In the genomic region with DNA sequence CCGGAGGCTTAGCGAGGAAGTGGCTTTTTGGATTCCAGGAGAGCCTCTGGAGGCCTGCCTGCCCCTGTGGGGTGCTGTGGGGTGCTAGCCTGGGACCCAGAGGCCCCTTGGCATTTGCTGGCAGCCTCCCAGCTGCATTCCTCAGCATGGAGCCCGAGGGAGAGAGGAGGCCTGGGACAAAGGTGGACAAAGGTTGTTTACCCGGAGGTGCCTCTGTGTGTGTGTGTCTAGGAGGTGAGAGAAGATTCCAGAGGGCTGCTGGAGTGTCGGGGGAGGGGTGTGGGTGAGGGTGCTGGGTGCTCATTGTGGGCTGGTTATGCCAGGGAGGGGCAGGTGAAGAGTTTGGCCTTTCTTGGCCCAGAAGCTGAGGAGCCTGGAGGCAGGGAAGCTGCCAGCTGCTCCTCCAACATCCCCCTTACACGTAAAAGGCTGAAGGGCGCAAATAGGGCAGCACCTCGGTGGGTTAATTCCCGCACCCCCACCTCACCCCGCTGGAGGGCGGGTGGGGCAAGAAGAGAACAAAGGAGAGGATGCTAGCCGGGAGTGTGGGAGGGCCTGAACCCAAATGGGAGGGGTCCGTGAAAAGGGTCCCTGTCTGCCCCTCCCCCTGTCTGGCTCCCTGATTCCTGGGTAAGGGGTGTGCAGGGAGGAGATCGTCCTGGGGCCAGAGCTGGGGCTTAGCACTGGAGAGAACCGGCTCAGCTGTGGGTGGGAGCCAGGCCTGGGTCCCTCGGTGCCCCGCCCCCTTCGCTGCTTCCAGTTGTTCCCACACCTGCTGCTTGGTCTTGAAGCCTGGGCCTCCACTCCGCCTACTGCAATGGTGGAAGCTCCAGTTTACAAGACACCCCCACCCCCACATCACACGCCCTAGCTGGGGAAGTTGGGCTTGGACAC, we compare ENCODE assay signal across 1 cellular context.
TF ChIP-seq lines count a peak whose summit lies in the region.

No MANE protein-coding gene starts in this region.

TF ChIP-seq in HepG2, 621 proteins besides CTCF, POLR2A, EP300 and RAD21 (continued from another document and continues in another):
- TF ChIP-seq, protein P1, sequence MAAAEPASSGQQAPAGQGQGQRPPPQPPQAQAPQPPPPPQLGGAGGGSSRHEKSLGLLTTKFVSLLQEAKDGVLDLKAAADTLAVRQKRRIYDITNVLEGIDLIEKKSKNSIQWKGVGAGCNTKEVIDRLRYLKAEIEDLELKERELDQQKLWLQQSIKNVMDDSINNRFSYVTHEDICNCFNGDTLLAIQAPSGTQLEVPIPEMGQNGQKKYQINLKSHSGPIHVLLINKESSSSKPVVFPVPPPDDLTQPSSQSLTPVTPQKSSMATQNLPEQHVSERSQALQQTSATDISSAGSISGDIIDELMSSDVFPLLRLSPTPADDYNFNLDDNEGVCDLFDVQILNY (CRISPR knock-in tag; conservative IDR thresholded peaks at IDR 0.05) = no peak
- TF ChIP-seq RAD51 (IDR thresholded peaks at IDR 0.05; ENCODE audit: borderline replicate concordance) (no peak), TAF1 (CRISPR knock-in tag; IDR thresholded peaks at IDR 0.05) (peak; percentile 37; the same call in 1 of the 2 replicates), JUN (CRISPR knock-in tag; IDR thresholded peaks at IDR 0.05) (no peak; the same call in 1 of the 2 replicates), FOXA1 (IDR thresholded peaks at IDR 0.05) (peak; percentile 67), FOXA1 (CRISPR knock-in tag; IDR thresholded peaks at IDR 0.05) (peak; percentile 95), ZNF562 (CRISPR knock-in tag; IDR thresholded peaks at IDR 0.05; ENCODE audit: borderline replicate concordance) (no peak), ISX (CRISPR knock-in tag; conservative IDR thresholded peaks at IDR 0.05) (no peak), ELF4 (CRISPR knock-in tag; IDR thresholded peaks at IDR 0.05; ENCODE audit: borderline replicate concordance) (no peak), NKX3-1 (CRISPR knock-in tag; IDR thresholded peaks at IDR 0.05) (no peak), MED1 (CRISPR knock-in tag; IDR thresholded peaks at IDR 0.05) (peak; percentile 89), ZNF713 (CRISPR knock-in tag; IDR thresholded peaks at IDR 0.05) (no peak), PAX8 (CRISPR knock-in tag; IDR thresholded peaks at IDR 0.05; ENCODE audit: borderline replicate concordance) (no peak), ATF7 (IDR thresholded peaks at IDR 0.05) (no peak), ATF7 (CRISPR knock-in tag; IDR thresholded peaks at IDR 0.05) (no peak), KDM5A (IDR thresholded peaks at IDR 0.05; ENCODE audit: borderline replicate concordance, low read length) (peak; percentile 47; the same call in 1 of the 2 replicates), KMT2B (CRISPR knock-in tag; IDR thresholded peaks at IDR 0.05) (peak; percentile 52; the same call in 1 of the 2 replicates), RARA (CRISPR knock-in tag; IDR thresholded peaks at IDR 0.05) (peak; percentile 84), ISL2 (CRISPR knock-in tag; IDR thresholded peaks at IDR 0.05) (0 out of 2 replicates have a peak, but pooled peaks have one; percentile 51), ZNF329 (CRISPR knock-in tag; IDR thresholded peaks at IDR 0.05; ENCODE audit: low read depth) (0 out of 2 replicates have a peak, but pooled peaks have one; percentile 45), ZNF782 (CRISPR knock-in tag; IDR thresholded peaks at IDR 0.05; ENCODE audit: borderline replicate concordance) (no peak; the same call in 1 of the 2 replicates), BCL6 (CRISPR knock-in tag; IDR thresholded peaks at IDR 0.05) (peak; percentile 64), MIER3 (CRISPR knock-in tag; IDR thresholded peaks at IDR 0.05; ENCODE audit: borderline replicate concordance) (peak; percentile 56; the same call in 1 of the 2 replicates), ZNF577 (CRISPR knock-in tag; IDR thresholded peaks at IDR 0.05; ENCODE audit: borderline replicate concordance, low read depth) (no peak), LCORL (IDR thresholded peaks at IDR 0.05) (no peak), LCORL (CRISPR knock-in tag; IDR thresholded peaks at IDR 0.05) (peak; percentile 99), MEIS2 (CRISPR knock-in tag; IDR thresholded peaks at IDR 0.05) (no peak), SMAD1 (CRISPR knock-in tag; IDR thresholded peaks at IDR 0.05; ENCODE audit: borderline replicate concordance, low read depth) (no peak; the same call in 1 of the 2 replicates), SMARCC2 (IDR thresholded peaks at IDR 0.05) (no peak), HDAC6 (IDR thresholded peaks at IDR 0.05; ENCODE audit: low read depth, low read length) (no peak), NFE2 (CRISPR knock-in tag; IDR thresholded peaks at IDR 0.05) (no peak), HOXA5 (CRISPR knock-in tag; IDR thresholded peaks at IDR 0.05) (no peak), SNAPC2 (CRISPR knock-in tag; IDR thresholded peaks at IDR 0.05) (peak; percentile 25; the same call in 1 of the 2 replicates), TBL1XR1 (IDR thresholded peaks at IDR 0.05; ENCODE audit: borderline replicate concordance, low read length, partially characterized antibody) (no peak), ZNF34 (CRISPR knock-in tag; IDR thresholded peaks at IDR 0.05; ENCODE audit: borderline replicate concordance) (no peak), PAF1 (CRISPR knock-in tag; IDR thresholded peaks at IDR 0.05) (no peak), ZNF550 (CRISPR knock-in tag; IDR thresholded peaks at IDR 0.05; ENCODE audit: borderline replicate concordance) (no peak), NFATC3 (CRISPR knock-in tag; IDR thresholded peaks at IDR 0.05) (no peak; the same call in none of the 2 replicates), MTF2 (CRISPR knock-in tag; IDR thresholded peaks at IDR 0.05; ENCODE audit: borderline replicate concordance) (0 out of 2 replicates have a peak, but pooled peaks have one; percentile 44), ATM (IDR thresholded peaks at IDR 0.05; ENCODE audit: borderline replicate concordance) (no peak), HOXA3 (CRISPR knock-in tag; IDR thresholded peaks at IDR 0.05) (peak; percentile 59), ARID2 (CRISPR knock-in tag; IDR thresholded peaks at IDR 0.05; ENCODE audit: borderline replicate concordance) (peak; percentile 88)
- TF ChIP-seq, protein P2, sequence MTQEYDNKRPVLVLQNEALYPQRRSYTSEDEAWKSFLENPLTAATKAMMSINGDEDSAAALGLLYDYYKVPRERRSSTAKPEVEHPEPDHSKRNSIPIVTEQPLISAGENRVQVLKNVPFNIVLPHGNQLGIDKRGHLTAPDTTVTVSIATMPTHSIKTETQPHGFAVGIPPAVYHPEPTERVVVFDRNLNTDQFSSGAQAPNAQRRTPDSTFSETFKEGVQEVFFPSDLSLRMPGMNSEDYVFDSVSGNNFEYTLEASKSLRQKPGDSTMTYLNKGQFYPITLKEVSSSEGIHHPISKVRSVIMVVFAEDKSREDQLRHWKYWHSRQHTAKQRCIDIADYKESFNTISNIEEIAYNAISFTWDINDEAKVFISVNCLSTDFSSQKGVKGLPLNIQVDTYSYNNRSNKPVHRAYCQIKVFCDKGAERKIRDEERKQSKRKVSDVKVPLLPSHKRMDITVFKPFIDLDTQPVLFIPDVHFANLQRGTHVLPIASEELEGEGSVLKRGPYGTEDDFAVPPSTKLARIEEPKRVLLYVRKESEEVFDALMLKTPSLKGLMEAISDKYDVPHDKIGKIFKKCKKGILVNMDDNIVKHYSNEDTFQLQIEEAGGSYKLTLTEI (CRISPR knock-in tag; conservative IDR thresholded peaks at IDR 0.05) = no peak
- TF ChIP-seq, protein P3, sequence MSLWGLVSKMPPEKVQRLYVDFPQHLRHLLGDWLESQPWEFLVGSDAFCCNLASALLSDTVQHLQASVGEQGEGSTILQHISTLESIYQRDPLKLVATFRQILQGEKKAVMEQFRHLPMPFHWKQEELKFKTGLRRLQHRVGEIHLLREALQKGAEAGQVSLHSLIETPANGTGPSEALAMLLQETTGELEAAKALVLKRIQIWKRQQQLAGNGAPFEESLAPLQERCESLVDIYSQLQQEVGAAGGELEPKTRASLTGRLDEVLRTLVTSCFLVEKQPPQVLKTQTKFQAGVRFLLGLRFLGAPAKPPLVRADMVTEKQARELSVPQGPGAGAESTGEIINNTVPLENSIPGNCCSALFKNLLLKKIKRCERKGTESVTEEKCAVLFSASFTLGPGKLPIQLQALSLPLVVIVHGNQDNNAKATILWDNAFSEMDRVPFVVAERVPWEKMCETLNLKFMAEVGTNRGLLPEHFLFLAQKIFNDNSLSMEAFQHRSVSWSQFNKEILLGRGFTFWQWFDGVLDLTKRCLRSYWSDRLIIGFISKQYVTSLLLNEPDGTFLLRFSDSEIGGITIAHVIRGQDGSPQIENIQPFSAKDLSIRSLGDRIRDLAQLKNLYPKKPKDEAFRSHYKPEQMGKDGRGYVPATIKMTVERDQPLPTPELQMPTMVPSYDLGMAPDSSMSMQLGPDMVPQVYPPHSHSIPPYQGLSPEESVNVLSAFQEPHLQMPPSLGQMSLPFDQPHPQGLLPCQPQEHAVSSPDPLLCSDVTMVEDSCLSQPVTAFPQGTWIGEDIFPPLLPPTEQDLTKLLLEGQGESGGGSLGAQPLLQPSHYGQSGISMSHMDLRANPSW (CRISPR knock-in tag; IDR thresholded peaks at IDR 0.05; ENCODE audit: borderline replicate concordance) = peak; percentile 88; the same call in 1 of the 2 replicates
- TF ChIP-seq, protein P4, sequence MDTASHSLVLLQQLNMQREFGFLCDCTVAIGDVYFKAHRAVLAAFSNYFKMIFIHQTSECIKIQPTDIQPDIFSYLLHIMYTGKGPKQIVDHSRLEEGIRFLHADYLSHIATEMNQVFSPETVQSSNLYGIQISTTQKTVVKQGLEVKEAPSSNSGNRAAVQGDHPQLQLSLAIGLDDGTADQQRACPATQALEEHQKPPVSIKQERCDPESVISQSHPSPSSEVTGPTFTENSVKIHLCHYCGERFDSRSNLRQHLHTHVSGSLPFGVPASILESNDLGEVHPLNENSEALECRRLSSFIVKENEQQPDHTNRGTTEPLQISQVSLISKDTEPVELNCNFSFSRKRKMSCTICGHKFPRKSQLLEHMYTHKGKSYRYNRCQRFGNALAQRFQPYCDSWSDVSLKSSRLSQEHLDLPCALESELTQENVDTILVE (CRISPR knock-in tag; IDR thresholded peaks at IDR 0.05) = peak; percentile 36; the same call in 1 of the 2 replicates
- TF ChIP-seq, protein P5, sequence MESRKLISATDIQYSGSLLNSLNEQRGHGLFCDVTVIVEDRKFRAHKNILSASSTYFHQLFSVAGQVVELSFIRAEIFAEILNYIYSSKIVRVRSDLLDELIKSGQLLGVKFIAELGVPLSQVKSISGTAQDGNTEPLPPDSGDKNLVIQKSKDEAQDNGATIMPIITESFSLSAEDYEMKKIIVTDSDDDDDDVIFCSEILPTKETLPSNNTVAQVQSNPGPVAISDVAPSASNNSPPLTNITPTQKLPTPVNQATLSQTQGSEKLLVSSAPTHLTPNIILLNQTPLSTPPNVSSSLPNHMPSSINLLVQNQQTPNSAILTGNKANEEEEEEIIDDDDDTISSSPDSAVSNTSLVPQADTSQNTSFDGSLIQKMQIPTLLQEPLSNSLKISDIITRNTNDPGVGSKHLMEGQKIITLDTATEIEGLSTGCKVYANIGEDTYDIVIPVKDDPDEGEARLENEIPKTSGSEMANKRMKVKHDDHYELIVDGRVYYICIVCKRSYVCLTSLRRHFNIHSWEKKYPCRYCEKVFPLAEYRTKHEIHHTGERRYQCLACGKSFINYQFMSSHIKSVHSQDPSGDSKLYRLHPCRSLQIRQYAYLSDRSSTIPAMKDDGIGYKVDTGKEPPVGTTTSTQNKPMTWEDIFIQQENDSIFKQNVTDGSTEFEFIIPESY (CRISPR knock-in tag; IDR thresholded peaks at IDR 0.05) = no peak
- TF ChIP-seq, protein P6, sequence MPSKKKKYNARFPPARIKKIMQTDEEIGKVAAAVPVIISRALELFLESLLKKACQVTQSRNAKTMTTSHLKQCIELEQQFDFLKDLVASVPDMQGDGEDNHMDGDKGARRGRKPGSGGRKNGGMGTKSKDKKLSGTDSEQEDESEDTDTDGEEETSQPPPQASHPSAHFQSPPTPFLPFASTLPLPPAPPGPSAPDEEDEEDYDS (CRISPR knock-in tag; IDR thresholded peaks at IDR 0.05) = peak; percentile 36; the same call in 1 of the 2 replicates
- TF ChIP-seq, protein P7, sequence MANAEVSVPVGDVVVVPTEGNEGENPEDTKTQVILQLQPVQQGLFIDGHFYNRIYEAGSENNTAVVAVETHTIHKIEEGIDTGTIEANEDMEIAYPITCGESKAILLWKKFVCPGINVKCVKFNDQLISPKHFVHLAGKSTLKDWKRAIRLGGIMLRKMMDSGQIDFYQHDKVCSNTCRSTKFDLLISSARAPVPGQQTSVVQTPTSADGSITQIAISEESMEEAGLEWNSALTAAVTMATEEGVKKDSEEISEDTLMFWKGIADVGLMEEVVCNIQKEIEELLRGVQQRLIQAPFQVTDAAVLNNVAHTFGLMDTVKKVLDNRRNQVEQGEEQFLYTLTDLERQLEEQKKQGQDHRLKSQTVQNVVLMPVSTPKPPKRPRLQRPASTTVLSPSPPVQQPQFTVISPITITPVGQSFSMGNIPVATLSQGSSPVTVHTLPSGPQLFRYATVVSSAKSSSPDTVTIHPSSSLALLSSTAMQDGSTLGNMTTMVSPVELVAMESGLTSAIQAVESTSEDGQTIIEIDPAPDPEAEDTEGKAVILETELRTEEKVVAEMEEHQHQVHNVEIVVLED (CRISPR knock-in tag; IDR thresholded peaks at IDR 0.05; ENCODE audit: borderline replicate concordance) = peak; percentile 47; the same call in 1 of the 2 replicates
- TF ChIP-seq, protein P8, sequence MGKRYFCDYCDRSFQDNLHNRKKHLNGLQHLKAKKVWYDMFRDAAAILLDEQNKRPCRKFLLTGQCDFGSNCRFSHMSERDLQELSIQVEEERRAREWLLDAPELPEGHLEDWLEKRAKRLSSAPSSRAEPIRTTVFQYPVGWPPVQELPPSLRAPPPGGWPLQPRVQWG (CRISPR knock-in tag; IDR thresholded peaks at IDR 0.05; ENCODE audit: borderline replicate concordance, low read depth) = no peak
- TF ChIP-seq, protein P9, sequence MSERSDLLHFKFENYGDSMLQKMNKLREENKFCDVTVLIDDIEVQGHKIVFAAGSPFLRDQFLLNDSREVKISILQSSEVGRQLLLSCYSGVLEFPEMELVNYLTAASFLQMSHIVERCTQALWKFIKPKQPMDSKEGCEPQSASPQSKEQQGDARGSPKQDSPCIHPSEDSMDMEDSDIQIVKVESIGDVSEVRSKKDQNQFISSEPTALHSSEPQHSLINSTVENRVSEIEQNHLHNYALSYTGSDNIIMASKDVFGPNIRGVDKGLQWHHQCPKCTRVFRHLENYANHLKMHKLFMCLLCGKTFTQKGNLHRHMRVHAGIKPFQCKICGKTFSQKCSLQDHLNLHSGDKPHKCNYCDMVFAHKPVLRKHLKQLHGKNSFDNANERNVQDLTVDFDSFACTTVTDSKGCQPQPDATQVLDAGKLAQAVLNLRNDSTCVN (CRISPR knock-in tag; IDR thresholded peaks at IDR 0.05; ENCODE audit: borderline replicate concordance) = peak; percentile 40
- TF ChIP-seq, protein P10, sequence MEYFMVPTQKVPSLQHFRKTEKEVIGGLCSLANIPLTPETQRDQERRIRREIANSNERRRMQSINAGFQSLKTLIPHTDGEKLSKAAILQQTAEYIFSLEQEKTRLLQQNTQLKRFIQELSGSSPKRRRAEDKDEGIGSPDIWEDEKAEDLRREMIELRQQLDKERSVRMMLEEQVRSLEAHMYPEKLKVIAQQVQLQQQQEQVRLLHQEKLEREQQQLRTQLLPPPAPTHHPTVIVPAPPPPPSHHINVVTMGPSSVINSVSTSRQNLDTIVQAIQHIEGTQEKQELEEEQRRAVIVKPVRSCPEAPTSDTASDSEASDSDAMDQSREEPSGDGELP (IDR thresholded peaks at IDR 0.05; ENCODE audit: borderline replicate concordance, low read depth) = peak; percentile 80; the same call in 1 of the 2 replicates
